13 cellular contexts compared by ENCODE assay signal in genomic region chr17:76333673-76334505, GRCh38.
"Had no signal": no experiment of that assay in that cellular context is flagged by ENCODE, and none has a peak within 500 bp of the region (broad histone marks: within the 10 kb centered on the region; RNA-seq: fewer than 3 reads in every experiment).

No MANE protein-coding gene starts in this region.

- H3K4me3 ChIP-seq: coronary artery, esophagus squamous epithelium, left ventricle myocardium inferior had no signal

- H3K27me3 ChIP-seq: esophagus squamous epithelium had no signal

- ATAC-seq: naive thymus-derived CD8-positive, alpha-beta T cell had no signal

- FAIRE-seq: kidney had no signal

- H3K27me3 Mint-ChIP-seq: naive thymus-derived CD8-positive, alpha-beta T cell had no signal

- H3K4me1 ChIP-seq: esophagus squamous epithelium had no signal

- H3K9me3 ChIP-seq: esophagus squamous epithelium, left ventricle myocardium inferior had no signal

- H3K4me3 Mint-ChIP-seq: naive thymus-derived CD8-positive, alpha-beta T cell had no signal

- H3K9me3 Mint-ChIP-seq: naive thymus-derived CD8-positive, alpha-beta T cell had no signal

- H3K27ac ChIP-seq: coronary artery, esophagus squamous epithelium, left ventricle myocardium inferior had no signal

- DNase-seq: activated CD4-positive, alpha-beta T cell treated with anti-CD3 and anti-CD28 coated beads, Interleukin-2, amount 50 U/mL, for 4 hours; activated CD4-positive, CD25-positive, alpha-beta regulatory T cell treated with anti-CD3 and anti-CD28 coated beads, Interleukin-2, amount 50 U/mL, for 72 hours; activated effector memory CD4-positive, alpha-beta T cell treated with Interleukin-2 at 50 U/mL for 16 hours; activated naive CD4-positive, alpha-beta T cell treated with anti-CD3 and anti-CD28 coated beads, Interleukin-2, amount 50 U/mL, for 16 hours; esophagus squamous epithelium; hypothalamus; kidney; left ventricle myocardium inferior; naive thymus-derived CD8-positive, alpha-beta T cell; occipital lobe; stimulated activated CD4-positive, alpha-beta T cell treated with anti-CD3 and anti-CD28 coated beads, Interleukin-12 subunit alpha, Interleukin-12 subunit beta, amount 100 ng/mL, for 4 hours; stimulated activated CD4-positive, alpha-beta T cell treated with anti-CD3 and anti-CD28 coated beads, Interleukin-2, amount 100 ng/mL, for 24 hours had no signal
